ENCODE assay signal across 13 cellular contexts in genomic region chr10:63723320-63723719, GRCh38.
"Had no signal": no experiment of that assay in that cellular context is flagged by ENCODE, and none has a peak within 500 bp of the region (broad histone marks: within the 10 kb centered on the region; RNA-seq: fewer than 3 reads in every experiment).

No MANE protein-coding gene starts in this region.

- DNase-seq: activated CD4-positive, alpha-beta T cell treated with anti-CD3 and anti-CD28 coated beads for 1 hour; activated CD4-positive, alpha-beta T cell treated with anti-CD3 and anti-CD28 coated beads, Interleukin-2, amount 50 U/mL, for 1 hour; activated CD8-positive, alpha-beta T cell treated with anti-CD3 and anti-CD28 coated beads, Interleukin-2, amount 10 ng/mL, durations not matched to agents 7 days and 5 days; activated gamma-delta T cell; adrenal gland; central memory CD4-positive, alpha-beta T cell; effector memory CD4-positive, alpha-beta T cell; hippocampal formation; stimulated activated CD4-positive, alpha-beta T cell treated with anti-CD3 and anti-CD28 coated beads, Interleukin-2, amount 100 ng/mL, for 48 hours; stimulated activated CD8-positive, alpha-beta memory T cell treated with anti-CD3 and anti-CD28 coated beads, Interleukin-4, amount 100 ng/mL, for 48 hours; stimulated activated naive B cell treated with anti-CD40 and anti-IgM and Interleukin-4, amounts not matched to agents 10 μg/mL and 1 μg/mL and 100 μg/mL, for 72 hours; WERI-Rb-1 had no signal

- H3K9me3 ChIP-seq: adrenal gland had no signal

- H3K4me1 ChIP-seq: adrenal gland had no signal

- H3K4me3 ChIP-seq: adrenal gland had no signal

- H3K27ac ChIP-seq: WERI-Rb-1 had no signal

- H3K27me3 ChIP-seq: adrenal gland had no signal

- ATAC-seq: activated CD8-positive, alpha-beta T cell treated with anti-CD3 and anti-CD28 coated beads, Interleukin-2, amount 10 ng/mL, durations not matched to agents 7 days and 5 days; esophagus mucosa; stimulated activated naive B cell treated with anti-CD40 and anti-IgM and Interleukin-4, amounts not matched to agents 10 μg/mL and 1 μg/mL and 100 μg/mL, for 72 hours had no signal

- H3K36me3 ChIP-seq: adrenal gland, WERI-Rb-1 had no signal
